8 cellular contexts compared by ENCODE assay signal in the genomic region with DNA sequence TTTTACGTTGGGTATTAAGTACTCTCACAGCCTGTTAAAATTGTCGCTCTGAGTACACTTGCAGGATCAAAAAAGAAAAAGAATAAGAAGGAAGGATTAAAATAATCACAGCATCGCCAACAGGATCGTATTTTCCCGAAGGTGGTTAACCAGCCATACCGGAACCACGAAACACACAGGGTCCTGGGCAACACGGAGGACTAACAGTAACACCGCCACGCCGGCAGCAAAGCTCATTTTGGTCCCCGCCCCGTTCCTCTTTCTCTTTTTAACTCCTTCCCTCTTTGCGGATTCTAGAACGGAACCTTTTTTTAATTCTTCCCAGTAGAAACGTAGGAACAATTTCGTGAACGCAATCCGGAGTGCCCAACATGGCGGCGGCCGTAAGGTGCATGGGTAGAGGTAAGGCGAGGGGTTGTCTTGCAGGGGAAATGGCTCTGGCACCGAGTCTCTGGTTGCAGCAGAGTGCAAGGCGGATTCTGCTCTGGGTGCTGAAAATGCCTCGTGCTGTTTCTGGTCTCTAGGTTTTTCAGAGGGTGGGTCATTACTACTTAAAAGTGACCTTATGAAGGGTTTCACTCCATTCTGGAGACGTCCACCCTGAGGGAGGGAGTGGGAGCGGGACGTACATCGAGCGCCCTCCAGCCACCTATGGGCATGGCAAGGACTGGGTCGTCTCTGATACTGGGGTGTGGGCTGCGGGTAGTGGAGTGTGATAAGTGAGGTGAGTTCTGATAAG. TPM values are rescaled to one million over a fixed set of nuclear protein-coding genes. Genes with fewer than 3 reads are reported as not detected.
DNase-seq lines count a peak whose midpoint lies in the region; TF ChIP-seq lines count a peak whose summit lies in the region.

TSS of gene MRPL1 (plus strand) at position 353 of the 739 bp plus-strand sequence. CDS start at position 372, 19 bp downstream.

- POLR2A ChIA-PET in CD8-positive, alpha-beta memory T cell (lab: Charles Lee) = interaction anchor here (0.5 to 10.6 kb wide), 15 partner anchors 10 to 1922 kb away, joined by 3 to 394 read pairs (median 4); partner anchors contain the start of genes CCNI, CNOT6L and NAAA
- POLR2A ChIA-PET in activated CD8-positive, alpha-beta memory T cell treated with anti-CD3 and anti-CD28 coated beads for 36 hours (lab: Charles Lee) = interaction anchor here (0.5 to 2.7 kb wide), 12 partner anchors 10 to 1716 kb away, joined by 3 to 87 read pairs (median 4); no protein-coding TSS in a partner anchor

- no peaks in the 10 kb centered on the region for H3K27me3 ChIP-seq in CD8-positive, alpha-beta memory T cell (ENCODE audit: insufficient read depth, low read length, poor library complexity, severe bottlenecking)
- no peaks in the 10 kb centered on the region for H3K27me3 ChIP-seq in effector memory CD4-positive, alpha-beta T cell (replicated peaks; ENCODE audit: control insufficient read depth, insufficient read depth, low read length, poor library complexity, severe bottlenecking)

- peak within 1 kb of the TSS; percentile 92 to 97 (median 96) for H3K4me3 Mint-ChIP-seq in CD8-positive, alpha-beta memory T cell

- CTCF ChIA-PET in CD8-positive, alpha-beta memory T cell (lab: Charles Lee) = interaction anchor here (0.8 to 4.3 kb wide), 18 partner anchors 9 to 786 kb away, joined by 3 to 68 read pairs (median 4); partner anchors contain the start of gene CNOT6L
- CTCF ChIA-PET in activated CD8-positive, alpha-beta memory T cell treated with anti-CD3 and anti-CD28 coated beads for 36 hours (lab: Charles Lee) = interaction anchor here (0.9 to 2.3 kb wide), 6 partner anchors 9 to 261 kb away, joined by 3 to 26 read pairs (median 6); partner anchors contain the start of gene CNOT6L

- peak within 1 kb of the TSS; percentile 100 for H3K27ac ChIP-seq in CD8-positive, alpha-beta memory T cell (ENCODE audit: low read depth, low read length)
- H3K27ac ChIP-seq in effector memory CD4-positive, alpha-beta T cell (ENCODE audit: insufficient read depth, low read length, poor library complexity, severe bottlenecking) = peak within 1 kb of the TSS; percentile 99

- no peaks in the 10 kb centered on the region for H3K9me3 ChIP-seq in CD8-positive, alpha-beta memory T cell (ENCODE audit: low read length)
- no peaks in the 10 kb centered on the region for H3K9me3 ChIP-seq in effector memory CD4-positive, alpha-beta T cell (ENCODE audit: control insufficient read depth, low read length)

- H3K36me3 Mint-ChIP-seq in CD8-positive, alpha-beta memory T cell = peaks cover 0 to 38% (median 2%) of the 10 kb centered on the region in 3 donors

- H3K4me1 ChIP-seq in CD8-positive, alpha-beta memory T cell (ENCODE audit: insufficient read depth, low read length) = peaks cover 34% of the 10 kb centered on the region
- H3K4me1 ChIP-seq in effector memory CD4-positive, alpha-beta T cell (ENCODE audit: control insufficient read depth, insufficient read depth, low read length, poor library complexity, severe bottlenecking) = peaks cover 12% of the 10 kb centered on the region

- peaks cover 0 to 4% (median 3%) of the 10 kb centered on the region in 5 donors for H3K9me3 Mint-ChIP-seq in CD8-positive, alpha-beta memory T cell

- peak; percentile 81 to 92 (median 91) for DNase-seq in CD8-positive, alpha-beta memory T cell
- DNase-seq in GM20000 (ENCODE audit: low spot score) = peak; percentile 75
- DNase-seq in HT-29 (ENCODE audit: low spot score) = peak; percentile 96
- DNase-seq in NOMO-1 (lab: John Stamatoyannopoulos, UW; ENCODE audit: unreplicated experiment in 2 of 2) = peak; percentile 92 to 96
- DNase-seq in effector memory CD4-positive, alpha-beta T cell = peak; percentile 83 to 84 (median 83)
- DNase-seq in medulla oblongata (ENCODE audit: extremely low spot score) = peak; percentile 96
- DNase-seq in stimulated activated CD8-positive, alpha-beta memory T cell treated with anti-CD3 and anti-CD28 coated beads, Interleukin-12 subunit alpha, Interleukin-12 subunit beta, amount 100 ng/mL, for 1 hour (ENCODE audit: low read depth) = peak; percentile 80

- H3K27ac Mint-ChIP-seq in CD8-positive, alpha-beta memory T cell = peak within 1 kb of the TSS; percentile 99 to 100 (median 99)

- peak; percentile 4 for TF ChIP-seq CTCF in GM20000 (IDR thresholded peaks at IDR 0.05; ENCODE audit: extremely low read depth, missing control alignments)

- H3K4me3 ChIP-seq in CD8-positive, alpha-beta memory T cell (ENCODE audit: low read length) = peak within 1 kb of the TSS; percentile 89
- peak within 1 kb of the TSS; percentile 73 for H3K4me3 ChIP-seq in effector memory CD4-positive, alpha-beta T cell (ENCODE audit: insufficient read depth, low read depth, low read length, poor library complexity, severe bottlenecking)

- H3K4me1 Mint-ChIP-seq in CD8-positive, alpha-beta memory T cell = peaks cover 51 to 86% (median 76%) of the 10 kb centered on the region in 3 donors

- no peaks in the 10 kb centered on the region for H3K36me3 ChIP-seq in CD8-positive, alpha-beta memory T cell (ENCODE audit: insufficient read depth, low read length)
- no peaks in the 10 kb centered on the region for H3K36me3 ChIP-seq in effector memory CD4-positive, alpha-beta T cell (ENCODE audit: control insufficient read depth, insufficient read depth, low read length)

- peaks cover 0 to 12% of the 10 kb centered on the region in 2 donors for H3K27me3 Mint-ChIP-seq in CD8-positive, alpha-beta memory T cell

RNA-seq across cellular contexts. Expression of gene MRPL1, which starts in this region (rescaled TPM):
- total RNA-seq in CD8-positive, alpha-beta memory T cell = 10 to 100 TPM; 88.4 to 93.8 TPM
- polyA plus RNA-seq in CD8-positive, alpha-beta memory T cell = 26.5 TPM
- 14.2 and 19.9 TPM in 2 replicates for total RNA-seq in HT-29 (2014; rRNA removed; shearing (Covaris generic))
- 10 to 100 TPM; 89.5 to 91.2 TPM for total RNA-seq in activated CD8-positive, alpha-beta memory T cell treated with anti-CD3 and anti-CD28 coated beads for 36 hours

Comparison
In these comparisons a context has a peak if more than half of its experiments do, and no peak if none do; other contexts are left out.
1. Peak in every context shown above with its lines: DNase-seq, H3K4me3 ChIP-seq and H3K27ac ChIP-seq.